8 cellular contexts compared by ENCODE assay signal in the genomic region with DNA sequence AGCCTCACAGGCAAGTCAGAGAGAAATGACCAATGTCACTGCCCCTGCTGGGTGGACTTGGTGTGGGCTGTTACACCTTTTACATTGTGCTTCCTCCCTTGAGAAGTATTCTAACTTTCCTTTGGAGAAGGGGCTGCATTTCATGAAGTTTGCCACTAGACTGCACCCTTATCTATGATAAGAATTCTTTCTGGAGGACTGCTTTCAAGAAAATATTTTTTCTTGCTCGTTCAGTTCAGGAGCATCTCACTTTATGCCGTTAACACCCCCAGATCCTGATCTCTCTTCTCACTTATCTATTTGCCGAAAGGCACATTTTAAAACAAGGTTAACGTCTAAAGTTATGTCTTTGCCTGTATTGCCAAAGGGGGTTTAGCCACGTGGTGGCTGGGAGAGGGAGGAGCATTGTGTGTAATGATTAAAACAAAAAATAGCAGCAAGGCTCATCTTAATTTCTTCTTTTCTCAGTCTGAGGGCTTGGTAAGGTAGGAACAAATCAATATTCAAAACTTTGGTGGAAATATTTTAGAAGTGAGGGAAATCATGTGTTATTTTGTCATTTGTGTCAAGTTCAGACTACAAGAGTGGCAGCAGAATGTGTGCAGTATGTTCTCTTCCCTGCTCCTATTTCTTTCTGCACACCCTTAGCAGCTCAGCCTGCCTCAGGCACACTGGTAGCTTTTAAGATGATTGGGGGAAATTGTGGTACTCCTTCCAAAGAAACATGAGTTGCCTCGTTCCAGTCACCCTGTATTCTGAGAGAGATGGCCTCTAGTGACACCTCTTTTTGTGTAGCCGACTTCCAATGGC. TPM values are rescaled to one million over a fixed set of nuclear protein-coding genes. Genes with fewer than 3 reads are reported as not detected.
A peak's percentile ranks its signal among the peaks of the same experiment; 100 is the strongest.
DNase-seq lines count a peak whose midpoint lies in the region; ATAC-seq, FAIRE-seq and TF ChIP-seq lines count a peak whose summit lies in the region.

No MANE protein-coding gene starts in this region.

- TF ChIP-seq POLR2A in heart left ventricle (IDR thresholded peaks at IDR 0.05), result no peak
- no peak for TF ChIP-seq POLR2A in Peyer's patch (IDR thresholded peaks at IDR 0.05)

- no peak for ATAC-seq in heart left ventricle
- no peak for ATAC-seq in Right ventricle myocardium inferior
- ATAC-seq in HG02870 (IDR thresholded peaks at IDR 0.05; ENCODE audit: unreplicated experiment), result no peak
- no peak for ATAC-seq in GM18868 (IDR thresholded peaks at IDR 0.05; ENCODE audit: unreplicated experiment)

- no peak overlapping the region for H3K4me3 ChIP-seq in heart left ventricle
- no peak overlapping the region for H3K4me3 ChIP-seq in Peyer's patch
- no peak overlapping the region for H3K4me3 ChIP-seq in skeletal muscle tissue (ENCODE audit: low read length in 3 of 3)

- peak; percentile 27 to 73 (median 47) for TF ChIP-seq CTCF in heart left ventricle (IDR thresholded peaks at IDR 0.05)
- peak in 4 of 6 experiments; percentile 14 to 28 (median 24) for TF ChIP-seq CTCF in Peyer's patch (IDR thresholded peaks at IDR 0.05)

- peaks cover 0 to 53% (median 0%) of the 10 kb centered on the region in 9 donors for H3K27me3 ChIP-seq in heart left ventricle
- H3K27me3 ChIP-seq in Peyer's patch, result peaks cover 0 to 18% of the 10 kb centered on the region in 2 donors
- peaks cover 0 to 1% (median 0%) of the 10 kb centered on the region in 3 donors for H3K27me3 ChIP-seq in skeletal muscle tissue (ENCODE audit: control insufficient read depth in 3 of 3, insufficient read depth in 3 of 3, low read length in 3 of 3)

- no peak for DNase-seq in heart left ventricle
- DNase-seq in Right ventricle myocardium inferior (ENCODE audit: missing footprints), result no peak
- DNase-seq in Peyer's patch, result no peak
- peak; percentile 34 for DNase-seq in fibroblast of gingiva (ENCODE audit: low read depth)
- DNase-seq in GM19239 (ENCODE audit: insufficient read length, low spot score), result no peak

- H3K9ac ChIP-seq in skeletal muscle tissue (ENCODE audit: low read depth in 1 of 3, low read length in 3 of 3), result peak overlapping the region in 1 of 3 donors; percentile 65

- H3K27ac ChIP-seq in heart left ventricle (peak overlapping the region in 8 of 12 donors; percentile 8 to 93 (median 70)), Peyer's patch (peak overlapping the region in 2 of 4 donors; percentile 17 to 87), skeletal muscle tissue (ENCODE audit: low read depth, low read length) (peak overlapping the region; percentile 88)

- H3K4me1 ChIP-seq in heart left ventricle (peaks cover 0 to 62% (median 36%) of the 10 kb centered on the region in 12 donors), Peyer's patch (peaks cover 0 to 31% (median 5%) of the 10 kb centered on the region in 4 donors), skeletal muscle tissue (ENCODE audit: control insufficient read depth in 3 of 3, insufficient read depth in 3 of 3, low read length in 3 of 3) (peaks cover 44 to 55% (median 44%) of the 10 kb centered on the region in 3 donors)

- 36 to 47% (median 41%) methylated on average over 7 of the region's 7 CpGs for WGBS in heart left ventricle, 4 donors

- H3K36me3 ChIP-seq in heart left ventricle, result no peaks in the 10 kb centered on the region
- H3K36me3 ChIP-seq in Peyer's patch, result no peaks in the 10 kb centered on the region
- H3K36me3 ChIP-seq in skeletal muscle tissue (ENCODE audit: control insufficient read depth in 3 of 3, insufficient read depth in 3 of 3, low read length in 3 of 3), result no peaks in the 10 kb centered on the region

- intact Hi-C loops in heart left ventricle (cut with DNase I) (loop anchor here in 9 of 10 donors (1.0 to 10.0 kb wide), 21 partner anchors 70 to 1015 kb away; no protein-coding TSS in a partner anchor), Right ventricle myocardium inferior (cut with DNase I) (loop anchor here (1.0 to 10.0 kb wide), 9 partner anchors 75 to 1015 kb away; no protein-coding TSS in a partner anchor)

- FAIRE-seq in GM19239 (lab: Jason Lieb, UNC), result no peak

- no peaks in the 10 kb centered on the region for H3K9me3 ChIP-seq in heart left ventricle
- no peaks in the 10 kb centered on the region for H3K9me3 ChIP-seq in Peyer's patch
- no peaks in the 10 kb centered on the region for H3K9me3 ChIP-seq in skeletal muscle tissue (ENCODE audit: control insufficient read depth in 3 of 3, low read length in 3 of 3)

RNA-seq across cellular contexts. Expression of a gene that starts 1.6 kb away (rescaled TPM):
- 100 to 1,000 TPM in 8 of 9 donors, 10 to 100 TPM in 1; 83.1 to 441 (median 157) TPM for total RNA-seq in heart left ventricle
- polyA plus RNA-seq in heart left ventricle, result 100 to 1,000 TPM in 1 of 2 donors, 10 to 100 TPM in 1; 58.2 to 108 TPM
- total RNA-seq in Right ventricle myocardium inferior, result 156 TPM
- total RNA-seq in Peyer's patch, result 100 to 1,000 TPM in 1 of 4 donors, 10 to 100 TPM in 3; 41.5 to 183 (median 75.0) TPM
- 260 TPM for total RNA-seq in skeletal muscle tissue
